ENCODE assay signal across 23 cellular contexts in the genomic region with DNA sequence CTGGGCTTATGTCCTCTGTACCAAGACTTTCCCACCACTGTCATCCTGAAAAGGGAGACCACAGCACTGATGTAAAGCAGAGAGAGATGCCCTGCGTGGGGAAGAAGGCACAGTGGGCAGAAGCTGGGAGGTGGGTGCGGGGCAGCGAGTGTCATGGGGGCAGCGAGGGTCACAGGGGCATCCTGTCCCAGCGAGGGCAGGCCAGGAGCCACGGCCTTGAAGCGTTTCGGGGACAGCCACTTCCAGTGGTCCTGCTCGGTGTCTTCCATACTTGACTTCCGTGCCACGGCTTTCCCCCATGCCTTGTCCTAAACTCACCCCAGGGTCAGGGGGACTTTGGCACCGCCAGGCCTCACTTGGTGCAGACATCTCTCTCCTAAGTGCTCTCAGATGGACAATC.
DNase-seq lines count a peak whose midpoint lies in the region; ATAC-seq, FAIRE-seq and TF ChIP-seq lines count a peak whose summit lies in the region.
"Had no signal": no experiment of that assay in that cellular context is flagged by ENCODE, and none has a peak within 500 bp of the region (broad histone marks: within the 10 kb centered on the region; RNA-seq: fewer than 3 reads in every experiment).

No MANE protein-coding gene starts in this region.

- no peaks in the 10 kb centered on the region for H3K9me2 ChIP-seq in OCI-LY1 (ENCODE audit: low read depth, low read length)

- H3K4me1 ChIP-seq in OCI-LY1 (ENCODE audit: insufficient read depth, low read length, severe bottlenecking) (peaks cover 90% of the 10 kb centered on the region), osteoblast (ENCODE audit: insufficient read depth, low read length) (no peaks in the 10 kb centered on the region)
- H3K4me1 ChIP-seq: BE2C had no signal

- H2AFZ ChIP-seq in OCI-LY1 (ENCODE audit: low read length) (no peak overlapping the region), osteoblast (ENCODE audit: low read length) (no peak overlapping the region)

- H4K20me1 ChIP-seq in OCI-LY1 (ENCODE audit: insufficient read depth, low read length) (no peaks in the 10 kb centered on the region), osteoblast (ENCODE audit: insufficient read depth, low read length) (no peaks in the 10 kb centered on the region)
- H4K20me1 ChIP-seq: BLaER1 had no signal

- H3K36me3 ChIP-seq in OCI-LY1 (ENCODE audit: insufficient read depth, low read length) (0 out of 2 replicates have a peak, but pooled peaks cover 14% of the 10 kb centered on the region), osteoblast (ENCODE audit: insufficient read depth, low read length) (no peaks in the 10 kb centered on the region)
- H3K36me3 ChIP-seq: BE2C, BLaER1 had no signal

- H3K9me3 Mint-ChIP-seq in endothelial cell (ENCODE audit: unreplicated experiment) = peaks cover 23% of the 10 kb centered on the region
- H3K9me3 Mint-ChIP-seq in CD14-positive monocyte = peaks cover 0 to 5% (median 1%) of the 10 kb centered on the region in 7 donors
- H3K9me3 Mint-ChIP-seq: CD4-positive, alpha-beta T cell; CD8-positive, alpha-beta T cell had no signal

- FAIRE-seq in urothelium cell line (lab: Jason Lieb, UNC) = peak; percentile 27
- FAIRE-seq: A204.1, D721Med, G401.6, GM12891, GM19239 had no signal

- no peak for ATAC-seq in GM21786 (IDR thresholded peaks at IDR 0.05; ENCODE audit: unreplicated experiment)
- ATAC-seq: CD8-positive, alpha-beta T cell had no signal

- no peak overlapping the region for H3K9ac ChIP-seq in OCI-LY1 (ENCODE audit: low read length)
- H3K9ac ChIP-seq: BLaER1 had no signal

- H3K9me3 ChIP-seq in OCI-LY1 (ENCODE audit: low read length) = no peaks in the 10 kb centered on the region
- H3K9me3 ChIP-seq in osteoblast (ENCODE audit: low read depth, low read length) = no peaks in the 10 kb centered on the region
- H3K9me3 ChIP-seq: BE2C, BLaER1, Caco-2 had no signal

- H3K4me2 ChIP-seq in OCI-LY1 (ENCODE audit: low read length) (no peak overlapping the region), osteoblast (ENCODE audit: insufficient read depth, low read length) (no peak overlapping the region)
- H3K4me2 ChIP-seq: BLaER1 had no signal

- H3K79me2 ChIP-seq in OCI-LY1 (ENCODE audit: insufficient read depth, low read length) = no peaks in the 10 kb centered on the region
- H3K79me2 ChIP-seq in osteoblast (ENCODE audit: insufficient read depth, low read length) = no peaks in the 10 kb centered on the region

- H3K27me3 Mint-ChIP-seq in endothelial cell (ENCODE audit: unreplicated experiment) (peaks cover 10% of the 10 kb centered on the region), CD14-positive monocyte (ENCODE audit: low read depth in 3 of 3) (peaks cover 1 to 8% (median 3%) of the 10 kb centered on the region in 3 donors)

- intact Hi-C loops in CD14-positive monocyte (cut with micrococcal nuclease) = no loop called here

- H3K27ac ChIP-seq in OCI-LY1 (ENCODE audit: low read depth, low read length, poor library complexity, severe bottlenecking) = peak overlapping the region; percentile 18
- H3K27ac ChIP-seq in osteoblast (ENCODE audit: low read depth, low read length) = no peak overlapping the region
- no peak overlapping the region for H3K27ac ChIP-seq in coronary artery
- H3K27ac ChIP-seq: BLaER1 had no signal

- no peaks in the 10 kb centered on the region; the same call in 1 of the 2 replicates for H3K27me3 ChIP-seq in OCI-LY1 (ENCODE audit: insufficient read depth, low read length)
- H3K27me3 ChIP-seq in osteoblast (ENCODE audit: insufficient read depth, low read length) = no peaks in the 10 kb centered on the region
- H3K27me3 ChIP-seq: BE2C, BLaER1 had no signal

- H3K4me3 Mint-ChIP-seq in endothelial cell (ENCODE audit: unreplicated experiment) (peak overlapping the region; percentile 23), CD14-positive monocyte (no peak overlapping the region)
- H3K4me3 Mint-ChIP-seq: CD4-positive, alpha-beta T cell; CD8-positive, alpha-beta T cell had no signal

- H3K27ac Mint-ChIP-seq in endothelial cell (ENCODE audit: unreplicated experiment) (no peak overlapping the region), CD14-positive monocyte (no peak overlapping the region)
- H3K27ac Mint-ChIP-seq: CD4-positive, alpha-beta T cell; CD8-positive, alpha-beta T cell had no signal

- peaks cover 9% of the 10 kb centered on the region for H3K36me3 Mint-ChIP-seq in endothelial cell (ENCODE audit: low read depth, unreplicated experiment)
- no peaks in the 10 kb centered on the region for H3K36me3 Mint-ChIP-seq in CD14-positive monocyte
- H3K36me3 Mint-ChIP-seq: CD8-positive, alpha-beta T cell had no signal

- H3K4me3 ChIP-seq in OCI-LY1 (ENCODE audit: low read depth, low read length, poor library complexity, severe bottlenecking) = no peak overlapping the region
- H3K4me3 ChIP-seq in osteoblast (ENCODE audit: insufficient read depth, low read length) = no peak overlapping the region
- H3K4me3 ChIP-seq in coronary artery = no peak overlapping the region
- H3K4me3 ChIP-seq: BLaER1 had no signal

- DNase-seq in endothelial cell (ENCODE audit: low spot score) (no peak), osteoblast (ENCODE audit: insufficient read length, low spot score, missing footprints) (peak; percentile 25), urothelium cell line (ENCODE audit: low spot score) (no peak), coronary artery (ENCODE audit: low spot score) (no peak), CD14-positive monocyte (ENCODE audit: low spot score) (no peak)
- DNase-seq: 8988T; ACHN; BE2C; C1 segment of cervical spinal cord; Caco-2; Calu3; CD4-positive, alpha-beta T cell; CD8-positive, alpha-beta T cell; DMS79 treated with DMSO at 0.1 percent for 48 hours; GF-D8 had no signal

- H3F3A ChIP-seq in OCI-LY1 (ENCODE audit: insufficient read depth, low read length) = no peaks in the 10 kb centered on the region

- TF ChIP-seq CTCF in OCI-LY1 (IDR thresholded peaks at IDR 0.05; ENCODE audit: low read length) (no peak), endothelial cell (IDR thresholded peaks at IDR 0.05; ENCODE audit: unreplicated experiment) (no peak), osteoblast (IDR thresholded peaks at IDR 0.05; ENCODE audit: extremely low read depth, low read depth, low read length) (no peak), coronary artery (IDR thresholded peaks at IDR 0.05) (no peak), CD14-positive monocyte (IDR thresholded peaks at IDR 0.05) (no peak)

- H3K4me1 Mint-ChIP-seq in endothelial cell (ENCODE audit: unreplicated experiment) = peaks cover 3% of the 10 kb centered on the region
- H3K4me1 Mint-ChIP-seq in CD14-positive monocyte = no peaks in the 10 kb centered on the region
